ENCODE assay signal across 1 cellular context in the genomic region with DNA sequence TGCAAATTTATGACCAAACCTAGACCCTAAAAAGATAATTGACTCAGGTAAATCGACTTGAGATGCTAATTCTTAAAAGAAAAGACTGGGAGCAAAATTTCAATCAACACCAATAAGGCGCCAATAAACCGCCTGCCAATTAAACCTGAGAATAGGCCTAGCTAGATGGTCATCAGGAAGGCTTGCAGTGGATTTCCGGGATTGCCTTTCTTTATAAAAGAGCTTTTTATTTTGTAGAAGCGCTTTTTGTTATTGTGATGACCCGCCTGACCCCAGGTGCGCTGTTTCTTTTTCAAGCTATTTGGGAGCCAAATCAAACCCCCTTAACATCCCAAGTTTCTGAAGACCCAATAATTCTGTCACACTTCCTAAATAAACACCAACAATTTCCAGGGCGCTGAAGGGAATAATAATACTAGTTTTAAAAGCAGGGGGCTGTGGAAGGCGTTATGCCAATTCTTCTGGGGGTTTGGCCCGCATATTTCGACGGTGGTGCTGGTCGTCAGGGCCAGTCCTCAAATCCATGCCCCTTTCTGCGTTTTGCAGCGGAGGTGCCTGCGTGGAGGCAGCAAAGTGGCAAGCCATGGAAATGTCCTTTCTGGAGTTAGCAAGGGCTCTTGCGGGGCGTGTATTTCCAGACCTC.
TF ChIP-seq lines count a peak whose summit lies in the region.

No MANE protein-coding gene starts in this region.

TF ChIP-seq in WTC11, 78 proteins besides CTCF, POLR2A, EP300 and RAD21 (continued from another document):
- TF ChIP-seq, protein P1, sequence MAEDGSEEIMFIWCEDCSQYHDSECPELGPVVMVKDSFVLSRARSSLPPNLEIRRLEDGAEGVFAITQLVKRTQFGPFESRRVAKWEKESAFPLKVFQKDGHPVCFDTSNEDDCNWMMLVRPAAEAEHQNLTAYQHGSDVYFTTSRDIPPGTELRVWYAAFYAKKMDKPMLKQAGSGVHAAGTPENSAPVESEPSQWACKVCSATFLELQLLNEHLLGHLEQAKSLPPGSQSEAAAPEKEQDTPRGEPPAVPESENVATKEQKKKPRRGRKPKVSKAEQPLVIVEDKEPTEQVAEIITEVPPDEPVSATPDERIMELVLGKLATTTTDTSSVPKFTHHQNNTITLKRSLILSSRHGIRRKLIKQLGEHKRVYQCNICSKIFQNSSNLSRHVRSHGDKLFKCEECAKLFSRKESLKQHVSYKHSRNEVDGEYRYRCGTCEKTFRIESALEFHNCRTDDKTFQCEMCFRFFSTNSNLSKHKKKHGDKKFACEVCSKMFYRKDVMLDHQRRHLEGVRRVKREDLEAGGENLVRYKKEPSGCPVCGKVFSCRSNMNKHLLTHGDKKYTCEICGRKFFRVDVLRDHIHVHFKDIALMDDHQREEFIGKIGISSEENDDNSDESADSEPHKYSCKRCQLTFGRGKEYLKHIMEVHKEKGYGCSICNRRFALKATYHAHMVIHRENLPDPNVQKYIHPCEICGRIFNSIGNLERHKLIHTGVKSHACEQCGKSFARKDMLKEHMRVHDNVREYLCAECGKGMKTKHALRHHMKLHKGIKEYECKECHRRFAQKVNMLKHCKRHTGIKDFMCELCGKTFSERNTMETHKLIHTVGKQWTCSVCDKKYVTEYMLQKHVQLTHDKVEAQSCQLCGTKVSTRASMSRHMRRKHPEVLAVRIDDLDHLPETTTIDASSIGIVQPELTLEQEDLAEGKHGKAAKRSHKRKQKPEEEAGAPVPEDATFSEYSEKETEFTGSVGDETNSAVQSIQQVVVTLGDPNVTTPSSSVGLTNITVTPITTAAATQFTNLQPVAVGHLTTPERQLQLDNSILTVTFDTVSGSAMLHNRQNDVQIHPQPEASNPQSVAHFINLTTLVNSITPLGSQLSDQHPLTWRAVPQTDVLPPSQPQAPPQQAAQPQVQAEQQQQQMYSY (CRISPR knock-in tag; IDR thresholded peaks at IDR 0.05) = peak; percentile 68
- TF ChIP-seq CREB1 (CRISPR knock-in tag; IDR thresholded peaks at IDR 0.05) = no peak
- TF ChIP-seq, protein P2, sequence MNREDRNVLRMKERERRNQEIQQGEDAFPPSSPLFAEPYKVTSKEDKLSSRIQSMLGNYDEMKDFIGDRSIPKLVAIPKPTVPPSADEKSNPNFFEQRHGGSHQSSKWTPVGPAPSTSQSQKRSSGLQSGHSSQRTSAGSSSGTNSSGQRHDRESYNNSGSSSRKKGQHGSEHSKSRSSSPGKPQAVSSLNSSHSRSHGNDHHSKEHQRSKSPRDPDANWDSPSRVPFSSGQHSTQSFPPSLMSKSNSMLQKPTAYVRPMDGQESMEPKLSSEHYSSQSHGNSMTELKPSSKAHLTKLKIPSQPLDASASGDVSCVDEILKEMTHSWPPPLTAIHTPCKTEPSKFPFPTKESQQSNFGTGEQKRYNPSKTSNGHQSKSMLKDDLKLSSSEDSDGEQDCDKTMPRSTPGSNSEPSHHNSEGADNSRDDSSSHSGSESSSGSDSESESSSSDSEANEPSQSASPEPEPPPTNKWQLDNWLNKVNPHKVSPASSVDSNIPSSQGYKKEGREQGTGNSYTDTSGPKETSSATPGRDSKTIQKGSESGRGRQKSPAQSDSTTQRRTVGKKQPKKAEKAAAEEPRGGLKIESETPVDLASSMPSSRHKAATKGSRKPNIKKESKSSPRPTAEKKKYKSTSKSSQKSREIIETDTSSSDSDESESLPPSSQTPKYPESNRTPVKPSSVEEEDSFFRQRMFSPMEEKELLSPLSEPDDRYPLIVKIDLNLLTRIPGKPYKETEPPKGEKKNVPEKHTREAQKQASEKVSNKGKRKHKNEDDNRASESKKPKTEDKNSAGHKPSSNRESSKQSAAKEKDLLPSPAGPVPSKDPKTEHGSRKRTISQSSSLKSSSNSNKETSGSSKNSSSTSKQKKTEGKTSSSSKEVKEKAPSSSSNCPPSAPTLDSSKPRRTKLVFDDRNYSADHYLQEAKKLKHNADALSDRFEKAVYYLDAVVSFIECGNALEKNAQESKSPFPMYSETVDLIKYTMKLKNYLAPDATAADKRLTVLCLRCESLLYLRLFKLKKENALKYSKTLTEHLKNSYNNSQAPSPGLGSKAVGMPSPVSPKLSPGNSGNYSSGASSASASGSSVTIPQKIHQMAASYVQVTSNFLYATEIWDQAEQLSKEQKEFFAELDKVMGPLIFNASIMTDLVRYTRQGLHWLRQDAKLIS (CRISPR knock-in tag; IDR thresholded peaks at IDR 0.05; ENCODE audit: borderline replicate concordance) = peak; percentile 29; the same call in 1 of the 2 replicates
